21 cellular contexts compared by ENCODE assay signal in genomic region chr17:19268611-19269010, GRCh38. TPM values are rescaled to one million over a fixed set of nuclear protein-coding genes. Genes with fewer than 3 reads are reported as not detected.
DNase-seq lines count a peak whose midpoint lies in the region; ATAC-seq, FAIRE-seq and TF ChIP-seq lines count a peak whose summit lies in the region.
"Had no signal": no experiment of that assay in that cellular context is flagged by ENCODE, and none has a peak within 500 bp of the region (broad histone marks: within the 10 kb centered on the region; RNA-seq: fewer than 3 reads in every experiment).

No MANE protein-coding gene starts in this region.

- H3K36me3 Mint-ChIP-seq in activated T-cell treated with anti-CD3 and anti-CD28 coated beads, Interleukin-2, amount 50 U/mL, for 24 hours (ENCODE audit: low read depth) = no peaks in the 10 kb centered on the region
- H3K36me3 Mint-ChIP-seq: activated naive CD8-positive, alpha-beta T cell treated with anti-CD3 and anti-CD28 coated beads, Interleukin-2, amount 10 ng/mL, durations not matched to agents 7 days and 5 days had no signal

- H3K4me1 ChIP-seq in left ventricle myocardium inferior = peaks cover 98% of the 10 kb centered on the region
- H3K4me1 ChIP-seq in right cardiac atrium (ENCODE audit: control insufficient read depth, insufficient read depth, low read length) = peaks cover 44% of the 10 kb centered on the region
- peaks cover 12 to 41% (median 28%) of the 10 kb centered on the region in 3 donors for H3K4me1 ChIP-seq in pancreas
- peaks cover 96% of the 10 kb centered on the region for H3K4me1 ChIP-seq in vagina

- peaks cover 4% of the 10 kb centered on the region for H3K4me1 Mint-ChIP-seq in activated T-cell treated with anti-CD3 and anti-CD28 coated beads, Interleukin-2, amount 50 U/mL, for 24 hours (ENCODE audit: low read depth)
- H3K4me1 Mint-ChIP-seq: activated naive CD8-positive, alpha-beta T cell treated with anti-CD3 and anti-CD28 coated beads, Interleukin-2, amount 10 ng/mL, durations not matched to agents 7 days and 5 days had no signal

- H3K27me3 ChIP-seq in left ventricle myocardium inferior (ENCODE audit: low read depth) (no peaks in the 10 kb centered on the region), right cardiac atrium (ENCODE audit: control insufficient read depth, insufficient read depth) (no peaks in the 10 kb centered on the region), pancreas (no peaks in the 10 kb centered on the region), vagina (no peaks in the 10 kb centered on the region)
- H3K27me3 ChIP-seq: cardiac muscle cell, gastroesophageal sphincter had no signal

- H3K4me3 ChIP-seq in left ventricle myocardium inferior (no peak overlapping the region), right cardiac atrium (ENCODE audit: low read length) (no peak overlapping the region), pancreas (no peak overlapping the region), vagina (no peak overlapping the region)
- H3K4me3 ChIP-seq: cardiac muscle cell, gastroesophageal sphincter had no signal

- WGBS in right cardiac atrium = 33% methylated on average over 3 of the region's 3 CpGs
- WGBS in pancreas, 2 donors = 17% methylated on average over 3 of the region's 3 CpGs

- TF ChIP-seq CTCF in left ventricle myocardium inferior (IDR thresholded peaks at IDR 0.05; ENCODE audit: borderline replicate concordance) (no peak), pancreas (IDR thresholded peaks at IDR 0.05) (no peak), vagina (IDR thresholded peaks at IDR 0.05) (no peak)

- H3K27ac ChIP-seq in left ventricle myocardium inferior (replicated peaks) (peak overlapping the region; percentile 85), right cardiac atrium (ENCODE audit: low read length) (peak overlapping the region; percentile 75), pancreas (peak overlapping the region; percentile 30 to 74 (median 67)), vagina (peak overlapping the region; percentile 86)
- H3K27ac ChIP-seq: cardiac muscle cell had no signal

- no peak for FAIRE-seq in pancreas (lab: Jason Lieb, UNC)
- FAIRE-seq: TTC549 had no signal

- peaks cover 19% of the 10 kb centered on the region for H3K27me3 Mint-ChIP-seq in activated T-cell treated with anti-CD3 and anti-CD28 coated beads, Interleukin-2, amount 50 U/mL, for 24 hours

- no peak overlapping the region for H3K4me3 Mint-ChIP-seq in activated T-cell treated with anti-CD3 and anti-CD28 coated beads, Interleukin-2, amount 50 U/mL, for 24 hours
- H3K4me3 Mint-ChIP-seq: activated naive CD8-positive, alpha-beta T cell treated with anti-CD3 and anti-CD28 coated beads, Interleukin-2, amount 10 ng/mL, durations not matched to agents 7 days and 5 days; CD8-positive, alpha-beta memory T cell had no signal

- DNase-seq in left ventricle myocardium inferior (no peak), cardiac septum (ENCODE audit: low spot score) (no peak), right cardiac atrium (no peak), pancreas (no peak), vagina (ENCODE audit: extremely low spot score in 2 of 2) (no peak)
- no peak for DNase-seq in activated CD4-positive, alpha-beta T cell treated with anti-CD3 and anti-CD28 coated beads for 48 hours
- DNase-seq in activated T-cell treated with anti-CD3 and anti-CD28 coated beads, Interleukin-2, amount 50 U/mL, for 24 hours = no peak
- DNase-seq: activated CD4-positive, alpha-beta T cell treated with anti-CD3 and anti-CD28 coated beads, Interleukin-2, amount 50 U/mL, for 4 hours; activated naive CD8-positive, alpha-beta T cell treated with anti-CD3 and anti-CD28 coated beads, Interleukin-2, amount 10 ng/mL, durations not matched to agents 7 days and 5 days; activated T-cell treated with anti-CD3 and anti-CD28 coated beads, Interleukin-2, amount 50 U/mL, for 48 hours; CD8-positive, alpha-beta memory T cell; EL; GOT3; MM.1S; NCI-H187 treated with DMSO at 0.1 percent for 48 hours; NCI-H510A treated with DMSO at 0.1 percent for 48 hours had no signal

- ATAC-seq in right cardiac atrium (no peak), pancreas (peak; percentile 38 to 74 (median 54)), HG02678 (IDR thresholded peaks at IDR 0.05; ENCODE audit: unreplicated experiment) (no peak)
- ATAC-seq: gastroesophageal sphincter, SK-N-SH treated with all-trans-retinoic acid at 6 μM for 48 hours had no signal

- no peak for TF ChIP-seq POLR2A in vagina (IDR thresholded peaks at IDR 0.05)

- no peak overlapping the region for H3K27ac Mint-ChIP-seq in activated T-cell treated with anti-CD3 and anti-CD28 coated beads, Interleukin-2, amount 50 U/mL, for 24 hours
- H3K27ac Mint-ChIP-seq: activated naive CD8-positive, alpha-beta T cell treated with anti-CD3 and anti-CD28 coated beads, Interleukin-2, amount 10 ng/mL, durations not matched to agents 7 days and 5 days; CD8-positive, alpha-beta memory T cell had no signal

- no peaks in the 10 kb centered on the region for H3K9me3 Mint-ChIP-seq in activated T-cell treated with anti-CD3 and anti-CD28 coated beads, Interleukin-2, amount 50 U/mL, for 24 hours
- H3K9me3 Mint-ChIP-seq: activated naive CD8-positive, alpha-beta T cell treated with anti-CD3 and anti-CD28 coated beads, Interleukin-2, amount 10 ng/mL, durations not matched to agents 7 days and 5 days; CD8-positive, alpha-beta memory T cell had no signal

- no peaks in the 10 kb centered on the region for H3K36me3 ChIP-seq in left ventricle myocardium inferior
- no peaks in the 10 kb centered on the region for H3K36me3 ChIP-seq in pancreas
- H3K36me3 ChIP-seq in vagina = no peaks in the 10 kb centered on the region
- H3K36me3 ChIP-seq: cardiac muscle cell, gastroesophageal sphincter had no signal

- H3K9me3 ChIP-seq in left ventricle myocardium inferior (replicated peaks) (no peaks in the 10 kb centered on the region), right cardiac atrium (ENCODE audit: control insufficient read depth, low read length) (no peaks in the 10 kb centered on the region), pancreas (no peaks in the 10 kb centered on the region), vagina (no peaks in the 10 kb centered on the region)
- H3K9me3 ChIP-seq: gastroesophageal sphincter had no signal

- intact Hi-C loops in left ventricle myocardium inferior (cut with micrococcal nuclease) (no loop called here), cardiac septum (cut with DNase I) (no loop called here), right cardiac atrium (cut with DNase I) (no loop called here), pancreas (cut with DNase I) (no loop called here), vagina (cut with DNase I) (no loop called here)

RNA-seq across cellular contexts. Expression of gene EPN2, which starts 31.4 kb away (rescaled TPM):
- total RNA-seq in left ventricle myocardium inferior (71.7 TPM), cardiac septum (78.4 TPM), right cardiac atrium (100 to 1,000 TPM in 3 of 4 donors, 10 to 100 TPM in 1; 83.3 to 138 (median 121) TPM), pancreas (10 to 100 TPM; 13.4 to 29.4 (median 15.2) TPM), vagina (65.6 TPM)
- polyA plus RNA-seq in right cardiac atrium (50.2 TPM), pancreas (10 to 100 TPM; 15.5 to 17.5 TPM)

Comparison
In these comparisons a context has a peak if more than half of its experiments do, and no peak if none do; other contexts are left out.
1. ATAC-seq: peak in pancreas (4 of 4); none in right cardiac atrium (0 of 2) and HG02678 (single experiment).
2. Peak in every context shown above with its lines, with median percentiles within 50 percentile points of each other: H3K27ac ChIP-seq.